In genomic region chr10:75395955-75396860, GRCh38 we compare ENCODE assay signal across 10 cellular contexts. TPM values are rescaled to one million over a fixed set of nuclear protein-coding genes. Genes with fewer than 3 reads are reported as not detected.
A peak's percentile ranks its signal among the peaks of the same experiment; 100 is the strongest.
DNase-seq lines count a peak whose midpoint lies in the region; ATAC-seq, FAIRE-seq and TF ChIP-seq lines count a peak whose summit lies in the region.
"Had no signal": no experiment of that assay in that cellular context is flagged by ENCODE, and none has a peak within 500 bp of the region (broad histone marks: within the 10 kb centered on the region; RNA-seq: fewer than 3 reads in every experiment).

No MANE protein-coding gene starts in this region.

- H2AFZ ChIP-seq in H9 (ENCODE audit: low read length) (no peak overlapping the region), Karpas-422 (ENCODE audit: low read length) (no peak overlapping the region)

- H3K27ac Mint-ChIP-seq in H9, result no peak overlapping the region
- H3K27ac Mint-ChIP-seq in activated CD8-positive, alpha-beta memory T cell treated with anti-CD3 and anti-CD28 coated beads, Interleukin-2, amount 10 ng/mL, durations not matched to agents 7 days and 5 days, result no peak overlapping the region
- H3K27ac Mint-ChIP-seq: activated B cell treated with CpG ODN at 0.5 μM for 24 hours had no signal

- no peaks in the 10 kb centered on the region for H3K9me3 ChIP-seq in H9 (ENCODE audit: control insufficient read depth, low read depth, low read length)
- no peaks in the 10 kb centered on the region for H3K9me3 ChIP-seq in colonic mucosa
- no peaks in the 10 kb centered on the region for H3K9me3 ChIP-seq in Karpas-422 (ENCODE audit: low read length)

- no peak overlapping the region for H4K91ac ChIP-seq in H9 (ENCODE audit: insufficient read length, low read depth, low read length)

- DNase-seq in H9 (peak; percentile 43), colonic mucosa (peak; percentile 41), kidney glomerular epithelial cell (lab: John Stamatoyannopoulos, UW) (peak; percentile 63), Karpas-422 (no peak), posterior vena cava (ENCODE audit: low spot score) (no peak), D721Med (ENCODE audit: insufficient read length, low spot score) (no peak)
- no peak for DNase-seq in activated CD8-positive, alpha-beta memory T cell treated with anti-CD3 and anti-CD28 coated beads, Interleukin-2, amount 10 ng/mL, durations not matched to agents 7 days and 5 days
- DNase-seq: activated B cell treated with CpG ODN at 0.5 μM for 24 hours, NCI-H510A treated with DMSO at 0.1 percent for 48 hours had no signal

- no peak overlapping the region for H2BK5ac ChIP-seq in H9 (ENCODE audit: insufficient read length, low read length)

- peak overlapping the region; percentile 52 to 77 for H3K4me3 Mint-ChIP-seq in H9
- no peak overlapping the region for H3K4me3 Mint-ChIP-seq in activated CD8-positive, alpha-beta memory T cell treated with anti-CD3 and anti-CD28 coated beads, Interleukin-2, amount 10 ng/mL, durations not matched to agents 7 days and 5 days
- H3K4me3 Mint-ChIP-seq: activated B cell treated with CpG ODN at 0.5 μM for 24 hours had no signal

- WGBS in H9 (ENCODE audit: extremely low coverage, insufficient read length, low lambda C conversion rate), result no CpG with 5 or more reads among the region's 78 CpGs

- H3K9me2 ChIP-seq in Karpas-422 (replicated peaks; ENCODE audit: insufficient read depth, low read length), result no peaks in the 10 kb centered on the region

- H3K18ac ChIP-seq in H9 (ENCODE audit: insufficient read length, low read depth, low read length), result no peak overlapping the region

- peaks cover 12 to 30% of the 10 kb centered on the region in 2 experiments for H3K4me1 Mint-ChIP-seq in H9
- peaks cover 13% of the 10 kb centered on the region for H3K4me1 Mint-ChIP-seq in activated CD8-positive, alpha-beta memory T cell treated with anti-CD3 and anti-CD28 coated beads, Interleukin-2, amount 10 ng/mL, durations not matched to agents 7 days and 5 days

- H3K79me1 ChIP-seq in H9 (ENCODE audit: insufficient read depth, low read depth, low read length, poor library complexity, severe bottlenecking), result no peaks in the 10 kb centered on the region

- H3K36me3 Mint-ChIP-seq in H9 (ENCODE audit: insufficient read depth in 1 of 3, low read depth in 3 of 3), result no peaks in the 10 kb centered on the region; a peak in 1 of 7 replicates
- no peaks in the 10 kb centered on the region for H3K36me3 Mint-ChIP-seq in activated CD8-positive, alpha-beta memory T cell treated with anti-CD3 and anti-CD28 coated beads, Interleukin-2, amount 10 ng/mL, durations not matched to agents 7 days and 5 days

- H3K36me3 ChIP-seq in colonic mucosa (no peaks in the 10 kb centered on the region), Karpas-422 (ENCODE audit: insufficient read depth, low read length) (no peaks in the 10 kb centered on the region)

- no peak overlapping the region for H3K23ac ChIP-seq in H9 (ENCODE audit: insufficient read length, low read depth, low read length)

- no peaks in the 10 kb centered on the region for H3K79me2 ChIP-seq in H9 (ENCODE audit: insufficient read depth, low read length)
- no peaks in the 10 kb centered on the region for H3K79me2 ChIP-seq in Karpas-422 (ENCODE audit: low read length)

- H2AK5ac ChIP-seq in H9 (ENCODE audit: insufficient read length, low read length), result no peak overlapping the region

- H4K8ac ChIP-seq in H9 (replicated peaks; ENCODE audit: insufficient read length, low read depth, low read length), result no peak overlapping the region

- no peak overlapping the region for H3K56ac ChIP-seq in H9 (ENCODE audit: insufficient read length, low read depth, low read length)

- ATAC-seq in activated CD8-positive, alpha-beta memory T cell treated with anti-CD3 and anti-CD28 coated beads, Interleukin-2, amount 10 ng/mL, durations not matched to agents 7 days and 5 days, result no peak

- no peak overlapping the region for H2BK20ac ChIP-seq in H9 (ENCODE audit: low read depth, low read length, poor library complexity, severe bottlenecking)

- H2BK15ac ChIP-seq in H9 (ENCODE audit: low read depth, low read length), result no peak overlapping the region

- H3K9me3 Mint-ChIP-seq in H9, result peaks cover 0 to 8% of the 10 kb centered on the region in 2 experiments; a peak in 1 of 5 replicates
- no peaks in the 10 kb centered on the region for H3K9me3 Mint-ChIP-seq in activated CD8-positive, alpha-beta memory T cell treated with anti-CD3 and anti-CD28 coated beads, Interleukin-2, amount 10 ng/mL, durations not matched to agents 7 days and 5 days (ENCODE audit: low read depth)
- H3K9me3 Mint-ChIP-seq: activated B cell treated with CpG ODN at 0.5 μM for 24 hours had no signal

- H3K27me3 Mint-ChIP-seq in H9 (ENCODE audit: low read depth), result peaks cover 100% of the 10 kb centered on the region
- peaks cover 63% of the 10 kb centered on the region for H3K27me3 Mint-ChIP-seq in activated CD8-positive, alpha-beta memory T cell treated with anti-CD3 and anti-CD28 coated beads, Interleukin-2, amount 10 ng/mL, durations not matched to agents 7 days and 5 days

- no peak overlapping the region; the same call in 1 of the 2 replicates for H3K14ac ChIP-seq in H9 (ENCODE audit: insufficient read depth, low read length)

- H4K20me1 ChIP-seq in H9 (ENCODE audit: control insufficient read depth, insufficient read depth, insufficient read length) (no peaks in the 10 kb centered on the region), Karpas-422 (ENCODE audit: insufficient read depth, low read depth, low read length) (no peaks in the 10 kb centered on the region)

- no peaks in the 10 kb centered on the region; the same call in none of the 2 replicates for H3K4me1 ChIP-seq in H9 (ENCODE audit: insufficient read depth, low read length)
- peaks cover 3% of the 10 kb centered on the region for H3K4me1 ChIP-seq in colonic mucosa
- H3K4me1 ChIP-seq in Karpas-422 (ENCODE audit: low read length), result no peaks in the 10 kb centered on the region

- H4K5ac ChIP-seq in H9 (ENCODE audit: insufficient read length, low read depth, low read length), result no peak overlapping the region

- FAIRE-seq in D721Med (lab: Jason Lieb, UNC), result no peak

- no peak overlapping the region for H2BK12ac ChIP-seq in H9 (ENCODE audit: insufficient read length, low read depth, low read length)

- CTCF ChIA-PET in activated CD8-positive, alpha-beta memory T cell treated with anti-CD3 and anti-CD28 coated beads, Interleukin-2, amount 10 ng/mL, durations not matched to agents 7 days and 5 days (lab: Charles Lee), result interaction anchor here (0.8 kb wide), 1 partner anchor 13 kb away, joined by 3 read pairs; no protein-coding TSS in a partner anchor

- no peak overlapping the region for H3K9ac ChIP-seq in H9 (ENCODE audit: extremely low read depth, insufficient read length, low read length)
- peak overlapping the region; percentile 79 to 86 for H3K9ac ChIP-seq in colonic mucosa (ENCODE audit: low read depth in 2 of 2, low read length in 2 of 2)
- no peak overlapping the region for H3K9ac ChIP-seq in Karpas-422 (ENCODE audit: low read length)

- H3K27me3 ChIP-seq in H9 (ENCODE audit: insufficient read depth, low read length), result peaks cover 70% of the 10 kb centered on the region
- H3K27me3 ChIP-seq in colonic mucosa, result peaks cover 6% of the 10 kb centered on the region
- H3K27me3 ChIP-seq in Karpas-422 (ENCODE audit: low read length), result no peaks in the 10 kb centered on the region

- peak overlapping the region; percentile 56 for H3K4me3 ChIP-seq in colonic mucosa
- peak overlapping the region; percentile 22 to 93 (median 45) for H3K4me3 ChIP-seq in skin epidermis
- H3K4me3 ChIP-seq in Karpas-422 (ENCODE audit: low read length), result no peak overlapping the region

- H3K4ac ChIP-seq in H9 (ENCODE audit: low read depth, low read length), result no peak overlapping the region

- H3K4me2 ChIP-seq in H9 (ENCODE audit: insufficient read depth, insufficient read length, low read length), result peak overlapping the region; percentile 60
- no peak overlapping the region for H3K4me2 ChIP-seq in Karpas-422 (ENCODE audit: low read depth, low read length, poor library complexity, severe bottlenecking)

- no peak for TF ChIP-seq CTCF in H9 (conservative IDR thresholded peaks at IDR 0.05)
- no peak for TF ChIP-seq CTCF in colonic mucosa (IDR thresholded peaks at IDR 0.05)
- no peak for TF ChIP-seq CTCF in D721Med (IDR thresholded peaks at IDR 0.05; ENCODE audit: insufficient read depth, missing control alignments)

- no peak overlapping the region for H3T11ph ChIP-seq in H9 (ENCODE audit: low read length)

- no peak overlapping the region for H2BK120ac ChIP-seq in H9 (ENCODE audit: low read depth, low read length, poor library complexity, severe bottlenecking)

- intact Hi-C loops in colonic mucosa (cut with DNase I) (loop anchor here (5.0 to 10.0 kb wide), 2 partner anchors 516 to 909 kb away; no protein-coding TSS in a partner anchor), posterior vena cava (cut with DNase I) (loop anchor here (5.0 kb wide), 2 partner anchors 1151 to 1526 kb away; no protein-coding TSS in a partner anchor)

- H3K27ac ChIP-seq in H9 (ENCODE audit: insufficient read length, low read depth, low read length) (no peak overlapping the region), colonic mucosa (peak overlapping the region; percentile 68), skin epidermis (peak overlapping the region in 20 of 21 experiments; percentile 70 to 96 (median 84)), Karpas-422 (ENCODE audit: low read length) (no peak overlapping the region)

- peaks cover 20% of the 10 kb centered on the region for H3K23me2 ChIP-seq in H9 (ENCODE audit: insufficient read length, low read depth, low read length, poor library complexity, severe bottlenecking)

RNA-seq across cellular contexts. Expression of gene ZNF503, which starts 5.4 kb away (rescaled TPM):
- total RNA-seq in H9 (2021) (0.09 and 0.13 TPM in 2 replicates), colonic mucosa (1 to 10 TPM; 3.6 to 8.0 TPM), posterior vena cava (10 to 100 TPM; 27.9 to 36.0 TPM)
- 0.04 TPM in 1 of 2 replicates, not detected in the other for total RNA-seq in Karpas-422 (2014; rRNA removed; shearing (Covaris generic); ENCODE audit: low replicate concordance)
- total RNA-seq in activated CD8-positive, alpha-beta memory T cell treated with anti-CD3 and anti-CD28 coated beads, Interleukin-2, amount 10 ng/mL, durations not matched to agents 7 days and 5 days, result under 1 TPM; 0.35 to 0.80 TPM
- total RNA-seq: activated B cell treated with CpG ODN at 0.5 μM for 24 hours had no signal

RNA-seq across cellular contexts. Expression of gene LRMDA, which starts 35.2 kb away (rescaled TPM):
- total RNA-seq in H9 (2021) (1.8 and 2.1 TPM in 2 replicates), colonic mucosa (1 to 10 TPM; 2.5 to 5.2 TPM), posterior vena cava (10 to 100 TPM; 14.4 to 18.0 TPM)
- total RNA-seq in Karpas-422 (2014; rRNA removed; shearing (Covaris generic); ENCODE audit: low replicate concordance), result not detected in 2 replicates
- total RNA-seq in activated CD8-positive, alpha-beta memory T cell treated with anti-CD3 and anti-CD28 coated beads, Interleukin-2, amount 10 ng/mL, durations not matched to agents 7 days and 5 days, result not detected
- total RNA-seq: activated B cell treated with CpG ODN at 0.5 μM for 24 hours had no signal

Comparison
In these comparisons a context has a peak if more than half of its experiments do, and no peak if none do; other contexts are left out.
1. DNase-seq: peak in H9 (single experiment), colonic mucosa (single experiment) and kidney glomerular epithelial cell (single experiment); none in Karpas-422 (single experiment), posterior vena cava (single experiment), activated CD8-positive, alpha-beta memory T cell treated with anti-CD3 and anti-CD28 coated beads, Interleukin-2, amount 10 ng/mL, durations not matched to agents 7 days and 5 days (single experiment) and D721Med (single experiment).
2. H3K27ac ChIP-seq: peak in colonic mucosa (single experiment) and skin epidermis (20 of 21); none in H9 (single experiment) and Karpas-422 (single experiment).
3. H3K9ac ChIP-seq: peak in colonic mucosa (2 of 2); none in H9 (single experiment) and Karpas-422 (single experiment).